Comparison of ENCODE assay signal across 9 cellular contexts in the genomic region with DNA sequence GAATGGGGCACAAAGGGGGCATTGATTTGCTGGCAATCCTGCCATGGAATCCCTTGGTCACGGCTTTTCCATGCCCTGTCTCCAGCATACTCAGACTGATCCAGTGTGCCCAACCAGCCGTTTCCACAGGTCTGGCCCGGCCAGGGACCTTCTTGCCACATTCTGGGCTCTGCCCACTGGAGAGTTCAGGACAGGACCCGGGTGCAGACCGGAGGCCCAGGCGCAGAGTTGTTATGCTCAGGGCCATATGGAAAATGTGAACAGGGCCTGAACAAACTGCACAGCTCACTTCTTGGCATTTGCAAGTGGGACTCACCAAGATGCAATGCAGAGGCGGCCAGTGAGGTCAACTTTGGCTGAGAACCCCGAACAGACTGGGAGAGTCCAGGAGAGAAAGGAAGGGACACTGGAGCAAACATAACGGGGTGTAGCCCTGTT. TPM values are rescaled to one million over a fixed set of nuclear protein-coding genes. Genes with fewer than 3 reads are reported as not detected.
DNase-seq lines count a peak whose midpoint lies in the region; ATAC-seq and TF ChIP-seq lines count a peak whose summit lies in the region.
"Had no signal": no experiment of that assay in that cellular context is flagged by ENCODE, and none has a peak within 500 bp of the region (broad histone marks: within the 10 kb centered on the region; RNA-seq: fewer than 3 reads in every experiment).

No MANE protein-coding gene starts in this region.

- TF ChIP-seq CTCF in lower lobe of right lung (IDR thresholded peaks at IDR 0.05), result no peak
- TF ChIP-seq CTCF in tibial artery (IDR thresholded peaks at IDR 0.05), result no peak

- no peaks in the 10 kb centered on the region for H3K9me3 ChIP-seq in lower lobe of right lung
- H3K9me3 ChIP-seq in tibial artery, result no peaks in the 10 kb centered on the region

- H3K36me3 Mint-ChIP-seq in dendritic cell treated with granulocyte-macrophage colony-stimulating factor and Interleukin-4, amounts not matched to agents 40 ng/mL and 50 ng/mL, for 4 days (ENCODE audit: low read depth), result no peaks in the 10 kb centered on the region
- no peaks in the 10 kb centered on the region for H3K36me3 Mint-ChIP-seq in activated T-helper 1 cell treated with anti-CD3 and anti-CD28 coated beads, Interleukin-12 subunit alpha, Interleukin-12 subunit beta, Interleukin-2, Interleukin-4 antibody, amounts not matched to agents 30 ng/mL and 10 ng/mL and 1 ng/mL, durations not matched to agents 14 hours and 24 hours and 36 hours (ENCODE audit: low read depth)

- H3K9me3 Mint-ChIP-seq in dendritic cell treated with granulocyte-macrophage colony-stimulating factor and Interleukin-4, amounts not matched to agents 40 ng/mL and 50 ng/mL, for 4 days, result no peaks in the 10 kb centered on the region
- H3K9me3 Mint-ChIP-seq in activated T-helper 1 cell treated with anti-CD3 and anti-CD28 coated beads, Interleukin-12 subunit alpha, Interleukin-12 subunit beta, Interleukin-2, Interleukin-4 antibody, amounts not matched to agents 30 ng/mL and 10 ng/mL and 1 ng/mL, durations not matched to agents 14 hours and 24 hours and 36 hours, result no peaks in the 10 kb centered on the region

- DNase-seq in DMS153 (lab: John Stamatoyannopoulos, UW) (peak; percentile 73), DMS153 treated with DMSO at 0.1 percent for 48 hours (lab: John Stamatoyannopoulos, UW; ENCODE audit: unreplicated experiment) (no peak), lower lobe of right lung (peak; percentile 66), tibial artery (peak; percentile 92 to 97)
- DNase-seq in activated T-helper 1 cell treated with anti-CD3 and anti-CD28 coated beads, Interleukin-12 subunit alpha, Interleukin-12 subunit beta, Interleukin-2, Interleukin-4 antibody, amounts not matched to agents 30 ng/mL and 10 ng/mL and 1 ng/mL, durations not matched to agents 14 hours and 24 hours and 36 hours (ENCODE audit: low spot score), result no peak
- no peak for DNase-seq in stimulated activated CD4-positive, alpha-beta T cell treated with anti-CD3 and anti-CD28 coated beads, Interleukin-15, amount 100 ng/mL, for 24 hours
- DNase-seq: 8988T had no signal

- H3K4me3 Mint-ChIP-seq in dendritic cell treated with granulocyte-macrophage colony-stimulating factor and Interleukin-4, amounts not matched to agents 40 ng/mL and 50 ng/mL, for 4 days, result peak overlapping the region; percentile 42
- H3K4me3 Mint-ChIP-seq in activated T-helper 1 cell treated with anti-CD3 and anti-CD28 coated beads, Interleukin-12 subunit alpha, Interleukin-12 subunit beta, Interleukin-2, Interleukin-4 antibody, amounts not matched to agents 30 ng/mL and 10 ng/mL and 1 ng/mL, durations not matched to agents 14 hours and 24 hours and 36 hours, result no peak overlapping the region

- H3K36me3 ChIP-seq in lower lobe of right lung (no peaks in the 10 kb centered on the region), tibial artery (no peaks in the 10 kb centered on the region)

- H3K4me3 ChIP-seq in lower lobe of right lung (no peak overlapping the region), tibial artery (peak overlapping the region in 1 of 2 donors; percentile 4)

- H3K27ac Mint-ChIP-seq in dendritic cell treated with granulocyte-macrophage colony-stimulating factor and Interleukin-4, amounts not matched to agents 40 ng/mL and 50 ng/mL, for 4 days, result peak overlapping the region; percentile 92
- H3K27ac Mint-ChIP-seq in activated T-helper 1 cell treated with anti-CD3 and anti-CD28 coated beads, Interleukin-12 subunit alpha, Interleukin-12 subunit beta, Interleukin-2, Interleukin-4 antibody, amounts not matched to agents 30 ng/mL and 10 ng/mL and 1 ng/mL, durations not matched to agents 14 hours and 24 hours and 36 hours, result no peak overlapping the region

- ATAC-seq in lower lobe of right lung, result peak; percentile 79 to 89
- no peak for ATAC-seq in GM19328 (IDR thresholded peaks at IDR 0.05; ENCODE audit: unreplicated experiment)

- H3K27ac ChIP-seq in lower lobe of right lung (peak overlapping the region; percentile 50), tibial artery (peak overlapping the region; percentile 71 to 88)

- no peaks in the 10 kb centered on the region for H3K27me3 Mint-ChIP-seq in dendritic cell treated with granulocyte-macrophage colony-stimulating factor and Interleukin-4, amounts not matched to agents 40 ng/mL and 50 ng/mL, for 4 days
- peaks cover 13% of the 10 kb centered on the region for H3K27me3 Mint-ChIP-seq in activated T-helper 1 cell treated with anti-CD3 and anti-CD28 coated beads, Interleukin-12 subunit alpha, Interleukin-12 subunit beta, Interleukin-2, Interleukin-4 antibody, amounts not matched to agents 30 ng/mL and 10 ng/mL and 1 ng/mL, durations not matched to agents 14 hours and 24 hours and 36 hours (ENCODE audit: insufficient read depth)

- no peaks in the 10 kb centered on the region for H3K27me3 ChIP-seq in lower lobe of right lung (ENCODE audit: low read depth)
- no peaks in the 10 kb centered on the region for H3K27me3 ChIP-seq in tibial artery

- H3K4me1 ChIP-seq in lower lobe of right lung (peaks cover 20% of the 10 kb centered on the region), tibial artery (peaks cover 0 to 62% (median 41%) of the 10 kb centered on the region in 4 donors)

- peaks cover 47% of the 10 kb centered on the region for H3K4me1 Mint-ChIP-seq in dendritic cell treated with granulocyte-macrophage colony-stimulating factor and Interleukin-4, amounts not matched to agents 40 ng/mL and 50 ng/mL, for 4 days (ENCODE audit: low read depth)
- H3K4me1 Mint-ChIP-seq in activated T-helper 1 cell treated with anti-CD3 and anti-CD28 coated beads, Interleukin-12 subunit alpha, Interleukin-12 subunit beta, Interleukin-2, Interleukin-4 antibody, amounts not matched to agents 30 ng/mL and 10 ng/mL and 1 ng/mL, durations not matched to agents 14 hours and 24 hours and 36 hours (ENCODE audit: low read depth), result no peaks in the 10 kb centered on the region

- intact Hi-C loops in dendritic cell treated with granulocyte-macrophage colony-stimulating factor and Interleukin-4, amounts not matched to agents 40 ng/mL and 50 ng/mL, for 4 days (cut with micrococcal nuclease), result no loop called here
- intact Hi-C loops in lower lobe of right lung (cut with DNase I), result no loop called here
- intact Hi-C loops in tibial artery (cut with DNase I; ENCODE audit: low total_unique reads), result no loop called here
- intact Hi-C loops in activated T-helper 1 cell treated with anti-CD3 and anti-CD28 coated beads, Interleukin-12 subunit alpha, Interleukin-12 subunit beta, Interleukin-2, Interleukin-4 antibody, amounts not matched to agents 30 ng/mL and 10 ng/mL and 1 ng/mL, durations not matched to agents 14 hours and 24 hours and 36 hours (cut with micrococcal nuclease), result no loop called here

RNA-seq across cellular contexts. Expression of gene ASAP2, which starts 15.5 kb away (rescaled TPM):
- 24.3 TPM for total RNA-seq in lower lobe of right lung
- 0.34 and 1.2 TPM in 2 replicates for total RNA-seq in activated T-helper 1 cell treated with anti-CD3 and anti-CD28 coated beads, Interleukin-12 subunit alpha, Interleukin-12 subunit beta, Interleukin-2, Interleukin-4 antibody, amounts not matched to agents 30 ng/mL and 10 ng/mL and 1 ng/mL, durations not matched to agents 14 hours and 24 hours and 36 hours

Comparison
In these comparisons a context has a peak if more than half of its experiments do, and no peak if none do; other contexts are left out.
1. DNase-seq: peak in DMS153 (single experiment), lower lobe of right lung (single experiment) and tibial artery (2 of 2); none in DMS153 treated with DMSO at 0.1 percent for 48 hours (single experiment), activated T-helper 1 cell treated with anti-CD3 and anti-CD28 coated beads, Interleukin-12 subunit alpha, Interleukin-12 subunit beta, Interleukin-2, Interleukin-4 antibody, amounts not matched to agents 30 ng/mL and 10 ng/mL and 1 ng/mL, durations not matched to agents 14 hours and 24 hours and 36 hours (single experiment) and stimulated activated CD4-positive, alpha-beta T cell treated with anti-CD3 and anti-CD28 coated beads, Interleukin-15, amount 100 ng/mL, for 24 hours (single experiment).
2. RNA of gene ASAP2, which starts 15.5 kb away (total RNA-seq): 24.3 TPM in lower lobe of right lung (single experiment); 0.34 to 1.2 TPM in activated T-helper 1 cell treated with anti-CD3 and anti-CD28 coated beads, Interleukin-12 subunit alpha, Interleukin-12 subunit beta, Interleukin-2, Interleukin-4 antibody, amounts not matched to agents 30 ng/mL and 10 ng/mL and 1 ng/mL, durations not matched to agents 14 hours and 24 hours and 36 hours; every median in the first group is over 10 times any median in the second.